Comparison of ENCODE assay signal across 20 cellular contexts in genomic region chr10:101493782-101494281, GRCh38.
"Had no signal": no experiment of that assay in that cellular context is flagged by ENCODE, and none has a peak within 500 bp of the region (broad histone marks: within the 10 kb centered on the region; RNA-seq: fewer than 3 reads in every experiment).

No MANE protein-coding gene starts in this region.

- H3K4me1 ChIP-seq: tibial artery had no signal

- H3K36me3 Mint-ChIP-seq: activated CD8-positive, alpha-beta memory T cell treated with anti-CD3 and anti-CD28 coated beads, Interleukin-2, amount 10 ng/mL, durations not matched to agents 7 days and 5 days; activated naive CD4-positive, alpha-beta T cell treated with anti-CD3 and anti-CD28 coated beads, Interleukin-2, amount 50 U/mL, for 72 hours; natural killer cell had no signal

- H3K27ac ChIP-seq: epithelial cell of prostate, skin epidermis, tibial artery had no signal

- H3K4me3 ChIP-seq: skin epidermis, tibial artery had no signal

- ATAC-seq: activated CD8-positive, alpha-beta memory T cell treated with anti-CD3 and anti-CD28 coated beads, Interleukin-2, amount 10 ng/mL, durations not matched to agents 7 days and 5 days; activated naive CD4-positive, alpha-beta T cell treated with anti-CD3 and anti-CD28 coated beads, Interleukin-2, amount 50 U/mL, for 72 hours; left colon; natural killer cell; stimulated activated memory B cell treated with anti-CD40 and anti-IgM and Interleukin-4, amounts not matched to agents 10 μg/mL and 1 μg/mL and 100 μg/mL, for 72 hours had no signal

- H3K4me3 Mint-ChIP-seq: activated CD8-positive, alpha-beta memory T cell treated with anti-CD3 and anti-CD28 coated beads, Interleukin-2, amount 10 ng/mL, durations not matched to agents 7 days and 5 days; activated T-cell treated with anti-CD3 and anti-CD28 coated beads, Interleukin-2, amount 50 U/mL, for 24 hours; central memory CD8-positive, alpha-beta T cell; natural killer cell; stimulated activated memory B cell treated with anti-CD40 and anti-IgM and Interleukin-4, amounts not matched to agents 10 μg/mL and 1 μg/mL and 100 μg/mL, for 72 hours had no signal

- H3K27ac Mint-ChIP-seq: activated CD8-positive, alpha-beta memory T cell treated with anti-CD3 and anti-CD28 coated beads, Interleukin-2, amount 10 ng/mL, durations not matched to agents 7 days and 5 days; activated naive CD4-positive, alpha-beta T cell treated with anti-CD3 and anti-CD28 coated beads, Interleukin-2, amount 50 U/mL, for 72 hours; activated T-cell treated with anti-CD3 and anti-CD28 coated beads, Interleukin-2, amount 50 U/mL, for 24 hours; stimulated activated memory B cell treated with anti-CD40 and anti-IgM and Interleukin-4, amounts not matched to agents 10 μg/mL and 1 μg/mL and 100 μg/mL, for 72 hours had no signal

- DNase-seq: activated CD4-positive, alpha-beta T cell treated with anti-CD3 and anti-CD28 coated beads for 1 hour; activated CD4-positive, alpha-beta T cell treated with anti-CD3 and anti-CD28 coated beads, Interleukin-2, amount 50 U/mL, for 48 hours; activated CD8-positive, alpha-beta memory T cell treated with anti-CD3 and anti-CD28 coated beads, Interleukin-2, amount 10 ng/mL, durations not matched to agents 7 days and 5 days; activated effector memory CD4-positive, alpha-beta T cell treated with anti-CD3 and anti-CD28 coated beads, Interleukin-2, amount 50 U/mL, for 16 hours; activated T-cell treated with anti-CD3 and anti-CD28 coated beads, Interleukin-2, amount 50 U/mL, for 24 hours; amygdala; cortex of kidney; effector CD8-positive, alpha-beta T cell; hypothalamus; left colon; natural killer cell; occipital lobe; SW 1271; tibial artery had no signal

- H3K4me1 Mint-ChIP-seq: activated CD8-positive, alpha-beta memory T cell treated with anti-CD3 and anti-CD28 coated beads, Interleukin-2, amount 10 ng/mL, durations not matched to agents 7 days and 5 days; central memory CD8-positive, alpha-beta T cell; stimulated activated memory B cell treated with anti-CD40 and anti-IgM and Interleukin-4, amounts not matched to agents 10 μg/mL and 1 μg/mL and 100 μg/mL, for 72 hours had no signal

- H3K9me3 Mint-ChIP-seq: activated naive CD4-positive, alpha-beta T cell treated with anti-CD3 and anti-CD28 coated beads, Interleukin-2, amount 50 U/mL, for 72 hours; activated T-cell treated with anti-CD3 and anti-CD28 coated beads, Interleukin-2, amount 50 U/mL, for 24 hours; brain; central memory CD8-positive, alpha-beta T cell; natural killer cell; stimulated activated memory B cell treated with anti-CD40 and anti-IgM and Interleukin-4, amounts not matched to agents 10 μg/mL and 1 μg/mL and 100 μg/mL, for 72 hours had no signal

- H3K27me3 ChIP-seq: tibial artery had no signal

- H3K9me3 ChIP-seq: tibial artery had no signal

- H3K36me3 ChIP-seq: tibial artery had no signal

- H3K27me3 Mint-ChIP-seq: activated CD8-positive, alpha-beta memory T cell treated with anti-CD3 and anti-CD28 coated beads, Interleukin-2, amount 10 ng/mL, durations not matched to agents 7 days and 5 days; activated T-cell treated with anti-CD3 and anti-CD28 coated beads, Interleukin-2, amount 50 U/mL, for 24 hours; brain; central memory CD8-positive, alpha-beta T cell; stimulated activated memory B cell treated with anti-CD40 and anti-IgM and Interleukin-4, amounts not matched to agents 10 μg/mL and 1 μg/mL and 100 μg/mL, for 72 hours had no signal
